ENCODE assay signal across 1 cellular context in the genomic region with DNA sequence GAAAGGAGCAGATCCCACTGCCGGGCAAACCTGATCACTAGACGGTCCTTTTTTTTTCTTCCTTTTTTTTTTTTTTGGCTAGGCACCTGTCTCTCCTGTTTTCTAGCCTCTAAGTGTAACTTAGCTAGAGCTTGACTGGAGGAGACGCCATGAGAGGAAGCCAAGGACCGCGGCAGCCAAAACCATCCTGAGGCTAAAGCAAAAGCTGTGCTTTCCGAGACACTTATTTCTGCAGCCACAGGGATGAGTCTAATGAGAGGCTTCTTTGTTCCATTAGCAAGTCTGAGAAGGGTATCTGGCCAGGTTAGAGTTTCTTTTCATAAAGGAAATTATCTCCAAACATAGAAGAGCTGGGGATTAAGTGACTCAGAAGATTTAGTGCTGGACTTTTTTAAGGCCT.
TF ChIP-seq lines count a peak whose summit lies in the region.

No MANE protein-coding gene starts in this region.

TF ChIP-seq in SK-N-SH, 30 proteins besides CTCF, POLR2A, EP300 and RAD21 (continued from another document):
- TF ChIP-seq, protein P1, sequence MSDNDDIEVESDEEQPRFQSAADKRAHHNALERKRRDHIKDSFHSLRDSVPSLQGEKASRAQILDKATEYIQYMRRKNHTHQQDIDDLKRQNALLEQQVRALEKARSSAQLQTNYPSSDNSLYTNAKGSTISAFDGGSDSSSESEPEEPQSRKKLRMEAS (IDR thresholded peaks at IDR 0.05; ENCODE audit: low read depth) = no peak
- TF ChIP-seq POLR2AphosphoS5 (IDR thresholded peaks at IDR 0.05; ENCODE audit: low read depth, low read length) (no peak), GABPA (IDR thresholded peaks at IDR 0.05; ENCODE audit: low read depth) (no peak), FOSL2 (IDR thresholded peaks at IDR 0.05; ENCODE audit: borderline replicate concordance, low read depth) (no peak)
TF ChIP-seq in SK-N-SH: peak in this region for 0.
